21 cellular contexts compared by ENCODE assay signal in genomic region chr13:106488075-106488474, GRCh38.
"Had no signal": no experiment of that assay in that cellular context is flagged by ENCODE, and none has a peak within 500 bp of the region (broad histone marks: within the 10 kb centered on the region; RNA-seq: fewer than 3 reads in every experiment).

No MANE protein-coding gene starts in this region.

- H3K9me3 Mint-ChIP-seq: central memory CD8-positive, alpha-beta T cell; effector memory CD8-positive, alpha-beta T cell; neural crest cell; stimulated activated effector memory CD8-positive, alpha-beta T cell treated with anti-CD3 and anti-CD28 coated beads, Interleukin-12 subunit alpha, Interleukin-12 subunit beta, amount 100 ng/mL, for 72 hours had no signal

- H3K9me3 ChIP-seq: left ventricle myocardium inferior, ovary, right atrium auricular region, tibial artery had no signal

- H3K27me3 ChIP-seq: foreskin keratinocyte, ovary, right atrium auricular region, tibial artery had no signal

- H3K4me1 ChIP-seq: foreskin keratinocyte had no signal

- DNase-seq: effector memory CD8-positive, alpha-beta T cell; erythroblast; foreskin keratinocyte; head of caudate nucleus; hippocampal formation; left ventricle myocardium inferior; mesenchymal stem cell; midbrain; naive thymus-derived CD8-positive, alpha-beta T cell; nucleus accumbens; ovary; stimulated activated CD4-positive, alpha-beta T cell treated with anti-CD3 and anti-CD28 coated beads, Interleukin-4, amount 100 ng/mL, for 1 hour; stimulated activated CD8-positive, alpha-beta memory T cell treated with anti-CD3 and anti-CD28 coated beads, Interleukin-4, amount 100 ng/mL, for 48 hours; stimulated activated naive CD8-positive, alpha-beta T cell treated with anti-CD3 and anti-CD28 coated beads, Interleukin-15, Interleukin-2, amounts not matched to agents 100 U/mL and 50 U/mL, for 24 hours; tibial artery had no signal

- H3K4me2 ChIP-seq: smooth muscle cell had no signal

- H3K27ac ChIP-seq: foreskin keratinocyte, left ventricle myocardium inferior, ovary, right atrium auricular region, tibial artery had no signal

- H3K36me3 Mint-ChIP-seq: stimulated activated effector memory CD8-positive, alpha-beta T cell treated with anti-CD3 and anti-CD28 coated beads, Interleukin-12 subunit alpha, Interleukin-12 subunit beta, amount 100 ng/mL, for 72 hours had no signal

- H3K27ac Mint-ChIP-seq: effector memory CD8-positive, alpha-beta T cell; naive thymus-derived CD8-positive, alpha-beta T cell; stimulated activated effector memory CD8-positive, alpha-beta T cell treated with anti-CD3 and anti-CD28 coated beads, Interleukin-12 subunit alpha, Interleukin-12 subunit beta, amount 100 ng/mL, for 72 hours had no signal

- H3K4me3 ChIP-seq: left ventricle myocardium inferior, lung, ovary, right atrium auricular region, smooth muscle cell, tibial artery had no signal

- H3K4me3 Mint-ChIP-seq: central memory CD8-positive, alpha-beta T cell; effector memory CD8-positive, alpha-beta T cell; naive thymus-derived CD8-positive, alpha-beta T cell; neural crest cell; stimulated activated effector memory CD8-positive, alpha-beta T cell treated with anti-CD3 and anti-CD28 coated beads, Interleukin-12 subunit alpha, Interleukin-12 subunit beta, amount 100 ng/mL, for 72 hours had no signal

- H3K36me3 ChIP-seq: ovary had no signal

- ATAC-seq: effector memory CD8-positive, alpha-beta T cell; naive thymus-derived CD8-positive, alpha-beta T cell; stimulated activated effector memory CD8-positive, alpha-beta T cell treated with anti-CD3 and anti-CD28 coated beads, Interleukin-12 subunit alpha, Interleukin-12 subunit beta, amount 100 ng/mL, for 72 hours; stimulated activated naive CD8-positive, alpha-beta T cell treated with anti-CD3 and anti-CD28 coated beads, Interleukin-15, Interleukin-2, amounts not matched to agents 100 U/mL and 50 U/mL, for 24 hours had no signal
